In genomic region chr9:113160571-113160970, GRCh38 we compare ENCODE assay signal across 19 cellular contexts. TPM values are rescaled to one million over a fixed set of nuclear protein-coding genes. Genes with fewer than 3 reads are reported as not detected.
DNase-seq lines count a peak whose midpoint lies in the region; ATAC-seq and TF ChIP-seq lines count a peak whose summit lies in the region.
"Had no signal": no experiment of that assay in that cellular context is flagged by ENCODE, and none has a peak within 500 bp of the region (broad histone marks: within the 10 kb centered on the region; RNA-seq: fewer than 3 reads in every experiment).

No MANE protein-coding gene starts in this region.

- H3K9me3 ChIP-seq in HUES6 (ENCODE audit: control insufficient read depth, insufficient read depth, low read depth, low read length) (no peaks in the 10 kb centered on the region), iPS DF 6.9 (ENCODE audit: control insufficient read depth, insufficient read depth, low read length) (no peaks in the 10 kb centered on the region)
- H3K9me3 ChIP-seq: breast epithelium, esophagus muscularis mucosa, thyroid gland had no signal

- no peak overlapping the region for H3K27ac ChIP-seq in HUES6 (ENCODE audit: low read depth, low read length)
- H3K27ac ChIP-seq in iPS DF 6.9 (ENCODE audit: low read length): no peak overlapping the region
- H3K27ac ChIP-seq: breast epithelium, esophagus muscularis mucosa, SK-N-MC, thyroid gland had no signal

- H3K9me3 Mint-ChIP-seq in WTC11: no peaks in the 10 kb centered on the region
- H3K9me3 Mint-ChIP-seq: activated B cell treated with CpG ODN at 0.5 μM for 24 hours; natural killer cell treated with Interleukin-12 subunit alpha and Interleukin-12 subunit beta and Interleukin-15 and Interleukin-18, amount 100 ng/mL, for 72 hours; T-helper 2 cell treated with Interferon-gamma antibody and Interleukin-4, amounts not matched to agents 5 μg/mL and 100 μg/mL, for 36 hours had no signal

- no CpG with 5 or more reads among the region's 3 CpGs for WGBS in iPS DF 6.9 (ENCODE audit: insufficient coverage, insufficient read length)

- H3K27me3 ChIP-seq in HUES6 (ENCODE audit: control insufficient read depth, insufficient read depth, low read length) (no peaks in the 10 kb centered on the region), iPS DF 6.9 (ENCODE audit: control insufficient read depth, insufficient read depth, low read length) (no peaks in the 10 kb centered on the region)
- H3K27me3 ChIP-seq: breast epithelium, esophagus muscularis mucosa, thyroid gland had no signal

- peak; percentile 89 for ATAC-seq in WTC11
- ATAC-seq in GM21367 (IDR thresholded peaks at IDR 0.05; ENCODE audit: unreplicated experiment): no peak
- ATAC-seq: natural killer cell treated with Interleukin-12 subunit alpha and Interleukin-12 subunit beta and Interleukin-15 and Interleukin-18, amount 100 ng/mL, for 72 hours had no signal

- H3K9ac ChIP-seq in HUES6 (ENCODE audit: low read length): no peak overlapping the region

- DNase-seq in DMS79 treated with DMSO at 0.1 percent for 48 hours (lab: John Stamatoyannopoulos, UW): peak; percentile 63
- DNase-seq in WTC11 (ENCODE audit: low spot score): peak; percentile 45
- DNase-seq in iPS DF 6.9 (ENCODE audit: low read depth, low spot score): peak; percentile 43
- DNase-seq in cerebellum (ENCODE audit: low spot score): no peak
- DNase-seq in GM10248 (ENCODE audit: extremely low spot score): no peak
- DNase-seq: activated B cell treated with CpG ODN at 0.5 μM for 24 hours; Kasumi-1; NCI-H1436; NCI-H226; posterior cingulate gyrus; stimulated activated naive CD4-positive, alpha-beta T cell; thyroid gland had no signal

- H3K4me1 Mint-ChIP-seq in WTC11: peaks cover 34% of the 10 kb centered on the region

- H3K36me3 ChIP-seq in HUES6 (ENCODE audit: control insufficient read depth, insufficient read depth, low read length): peaks cover 40% of the 10 kb centered on the region
- H3K36me3 ChIP-seq in iPS DF 6.9 (ENCODE audit: control insufficient read depth, insufficient read depth, low read length): peaks cover 2% of the 10 kb centered on the region; the same call in 1 of the 2 replicates

- POLR2A ChIA-PET in WTC11 (lab: Charles Lee) (interaction anchor here (1.5 kb wide), 1 partner anchor 10 kb away, joined by 3 read pairs; the partner anchor contains the start of gene SLC31A2), GM10248 (lab: Yijun Ruan, JAX) (no interaction called here)

- H3K4me1 ChIP-seq in HUES6 (ENCODE audit: control insufficient read depth, insufficient read depth, low read length) (peaks cover 27% of the 10 kb centered on the region), iPS DF 6.9 (ENCODE audit: control insufficient read depth, insufficient read depth, low read length) (peaks cover 4% of the 10 kb centered on the region)
- H3K4me1 ChIP-seq: thyroid gland had no signal

- H3K4me3 ChIP-seq in HUES6 (ENCODE audit: low read depth, low read length) (peak overlapping the region; percentile 28; the same call in 1 of the 2 replicates), iPS DF 6.9 (ENCODE audit: low read length) (no peak overlapping the region)
- H3K4me3 ChIP-seq: breast epithelium, esophagus muscularis mucosa, SK-N-MC, thyroid gland had no signal

- TF ChIP-seq CTCF in WTC11 (IDR thresholded peaks at IDR 0.05) (no peak), GM10248 (IDR thresholded peaks at IDR 0.05; ENCODE audit: control extremely low read depth, extremely low read depth, low read depth, missing control alignments) (no peak)

- H3K36me3 Mint-ChIP-seq in WTC11: peaks cover 13% of the 10 kb centered on the region; the same call in 1 of the 2 replicates

- CTCF ChIA-PET in WTC11 (lab: Charles Lee) (interaction anchor here (2.9 kb wide), 1 partner anchor 10 kb away, joined by 12 read pairs; the partner anchor contains the start of gene SLC31A2), GM10248 (lab: Yijun Ruan, JAX) (interaction anchor here (1.1 to 2.0 kb wide), 3 partner anchors 9 to 29 kb away, joined by 3 to 7 read pairs (median 3); partner anchors contain the start of gene SLC31A2)

- H3K4me3 Mint-ChIP-seq in WTC11: peak overlapping the region; percentile 48; the same call in 1 of the 2 replicates
- H3K4me3 Mint-ChIP-seq: activated B cell treated with CpG ODN at 0.5 μM for 24 hours; natural killer cell treated with Interleukin-12 subunit alpha and Interleukin-12 subunit beta and Interleukin-15 and Interleukin-18, amount 100 ng/mL, for 72 hours; T-helper 2 cell treated with Interferon-gamma antibody and Interleukin-4, amounts not matched to agents 5 μg/mL and 100 μg/mL, for 36 hours had no signal

- no peaks in the 10 kb centered on the region for H3K27me3 Mint-ChIP-seq in WTC11 (ENCODE audit: low read depth)
- H3K27me3 Mint-ChIP-seq: activated B cell treated with CpG ODN at 0.5 μM for 24 hours; natural killer cell treated with Interleukin-12 subunit alpha and Interleukin-12 subunit beta and Interleukin-15 and Interleukin-18, amount 100 ng/mL, for 72 hours had no signal

- H3K27ac Mint-ChIP-seq in WTC11: no peak overlapping the region
- H3K27ac Mint-ChIP-seq: activated B cell treated with CpG ODN at 0.5 μM for 24 hours; natural killer cell treated with Interleukin-12 subunit alpha and Interleukin-12 subunit beta and Interleukin-15 and Interleukin-18, amount 100 ng/mL, for 72 hours; T-helper 2 cell treated with Interferon-gamma antibody and Interleukin-4, amounts not matched to agents 5 μg/mL and 100 μg/mL, for 36 hours had no signal

TF ChIP-seq in WTC11, 78 proteins besides CTCF, POLR2A, EP300 and RAD21:
- TF ChIP-seq EMX1 (CRISPR knock-in tag; IDR thresholded peaks at IDR 0.05) (no peak), TEAD4 (CRISPR knock-in tag; IDR thresholded peaks at IDR 0.05) (no peak)

RNA-seq across cellular contexts. Expression of gene SLC31A2, which starts 9.8 kb away (rescaled TPM):
- 1.7 to 2.0 TPM (median 1.8 TPM) in 3 replicates for total RNA-seq in WTC11 (2021)
- total RNA-seq in cerebellum: 4.9 TPM

Comparison
In these comparisons a context has a peak if more than half of its experiments do, and no peak if none do; other contexts are left out.
1. DNase-seq: peak in DMS79 treated with DMSO at 0.1 percent for 48 hours (single experiment), WTC11 (single experiment) and iPS DF 6.9 (single experiment); none in cerebellum (single experiment) and GM10248 (single experiment).